In the genomic region with DNA sequence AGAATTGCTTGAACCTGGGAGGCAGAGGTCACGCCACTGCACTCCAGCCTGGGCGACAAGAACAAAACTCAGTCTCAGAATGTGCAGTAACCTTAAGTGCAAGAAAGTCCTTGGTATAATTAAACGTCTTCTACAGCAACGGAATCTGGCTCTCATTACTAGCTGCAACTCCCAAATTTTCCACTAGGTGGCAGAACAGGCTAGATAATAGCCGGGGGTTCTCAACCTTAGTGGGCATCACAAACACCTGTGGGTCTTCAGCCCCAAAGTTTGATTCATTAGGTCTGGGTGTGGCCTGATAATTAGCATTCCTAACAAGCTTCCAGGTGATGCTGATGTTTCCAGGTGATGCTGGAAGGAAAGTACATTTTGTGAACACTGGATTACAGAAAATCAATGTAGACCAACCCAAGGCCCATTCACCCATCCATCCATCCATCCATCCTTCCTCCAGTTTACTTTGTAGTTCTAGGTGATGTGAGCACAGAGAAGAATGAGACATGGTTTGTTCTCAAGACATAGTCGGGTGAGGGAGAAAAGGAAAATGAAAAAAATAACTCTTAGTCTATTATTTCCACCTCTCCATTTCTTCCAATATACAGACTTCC, we compare ENCODE assay signal across 1 cellular context.
TF ChIP-seq lines count a peak whose summit lies in the region.

No MANE protein-coding gene starts in this region.

TF ChIP-seq in A549, 52 proteins besides CTCF, POLR2A, EP300 and RAD21 (continued from another document):
- TF ChIP-seq, protein P1, sequence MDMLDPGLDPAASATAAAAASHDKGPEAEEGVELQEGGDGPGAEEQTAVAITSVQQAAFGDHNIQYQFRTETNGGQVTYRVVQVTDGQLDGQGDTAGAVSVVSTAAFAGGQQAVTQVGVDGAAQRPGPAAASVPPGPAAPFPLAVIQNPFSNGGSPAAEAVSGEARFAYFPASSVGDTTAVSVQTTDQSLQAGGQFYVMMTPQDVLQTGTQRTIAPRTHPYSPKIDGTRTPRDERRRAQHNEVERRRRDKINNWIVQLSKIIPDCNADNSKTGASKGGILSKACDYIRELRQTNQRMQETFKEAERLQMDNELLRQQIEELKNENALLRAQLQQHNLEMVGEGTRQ (IDR thresholded peaks at IDR 0.05) = no peak
- no peak for TF ChIP-seq FOSL2 (IDR thresholded peaks at IDR 0.05)
- no peak for TF ChIP-seq FOSL2 (CRISPR knock-in tag; IDR thresholded peaks at IDR 0.05)
- TF ChIP-seq, protein P2, sequence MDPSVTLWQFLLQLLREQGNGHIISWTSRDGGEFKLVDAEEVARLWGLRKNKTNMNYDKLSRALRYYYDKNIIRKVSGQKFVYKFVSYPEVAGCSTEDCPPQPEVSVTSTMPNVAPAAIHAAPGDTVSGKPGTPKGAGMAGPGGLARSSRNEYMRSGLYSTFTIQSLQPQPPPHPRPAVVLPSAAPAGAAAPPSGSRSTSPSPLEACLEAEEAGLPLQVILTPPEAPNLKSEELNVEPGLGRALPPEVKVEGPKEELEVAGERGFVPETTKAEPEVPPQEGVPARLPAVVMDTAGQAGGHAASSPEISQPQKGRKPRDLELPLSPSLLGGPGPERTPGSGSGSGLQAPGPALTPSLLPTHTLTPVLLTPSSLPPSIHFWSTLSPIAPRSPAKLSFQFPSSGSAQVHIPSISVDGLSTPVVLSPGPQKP (IDR thresholded peaks at IDR 0.05; ENCODE audit: low read depth, low read length) = no peak
